In genomic region chr13:110620596-110620995, GRCh38 we compare ENCODE assay signal across 1 cellular context.
TF ChIP-seq lines count a peak whose summit lies in the region.

No MANE protein-coding gene starts in this region.

TF ChIP-seq in HepG2, 621 proteins besides CTCF, POLR2A, EP300 and RAD21:
- peak; percentile 64; the same call in 1 of the 2 replicates for TF ChIP-seq ZNF652 (CRISPR knock-in tag; IDR thresholded peaks at IDR 0.05; ENCODE audit: borderline replicate concordance, low read depth)
- no peak for TF ChIP-seq ZBTB38 (CRISPR knock-in tag; IDR thresholded peaks at IDR 0.05)
- TF ChIP-seq DDIT3 (CRISPR knock-in tag; IDR thresholded peaks at IDR 0.05) = no peak
- peak; percentile 66; the same call in 1 of the 2 replicates for TF ChIP-seq HNF4A (CRISPR knock-in tag; IDR thresholded peaks at IDR 0.05)
- TF ChIP-seq ZNF3 (CRISPR knock-in tag; IDR thresholded peaks at IDR 0.05) = peak; percentile 55; the same call in 1 of the 2 replicates
- no peak for TF ChIP-seq MLXIP (CRISPR knock-in tag; IDR thresholded peaks at IDR 0.05; ENCODE audit: borderline replicate concordance)
- TF ChIP-seq HNF4G (IDR thresholded peaks at IDR 0.05; ENCODE audit: borderline replicate concordance, low read depth, low read length) = 0 out of 2 replicates have a peak, but pooled peaks have one; percentile 41
- no peak for TF ChIP-seq HNF4G (CRISPR knock-in tag; IDR thresholded peaks at IDR 0.05; ENCODE audit: borderline replicate concordance, low read depth)
- no peak for TF ChIP-seq ZNF205 (CRISPR knock-in tag; IDR thresholded peaks at IDR 0.05)
TF ChIP-seq in HepG2: peak in this region for 4.
